20 cellular contexts compared by ENCODE assay signal in the genomic region with DNA sequence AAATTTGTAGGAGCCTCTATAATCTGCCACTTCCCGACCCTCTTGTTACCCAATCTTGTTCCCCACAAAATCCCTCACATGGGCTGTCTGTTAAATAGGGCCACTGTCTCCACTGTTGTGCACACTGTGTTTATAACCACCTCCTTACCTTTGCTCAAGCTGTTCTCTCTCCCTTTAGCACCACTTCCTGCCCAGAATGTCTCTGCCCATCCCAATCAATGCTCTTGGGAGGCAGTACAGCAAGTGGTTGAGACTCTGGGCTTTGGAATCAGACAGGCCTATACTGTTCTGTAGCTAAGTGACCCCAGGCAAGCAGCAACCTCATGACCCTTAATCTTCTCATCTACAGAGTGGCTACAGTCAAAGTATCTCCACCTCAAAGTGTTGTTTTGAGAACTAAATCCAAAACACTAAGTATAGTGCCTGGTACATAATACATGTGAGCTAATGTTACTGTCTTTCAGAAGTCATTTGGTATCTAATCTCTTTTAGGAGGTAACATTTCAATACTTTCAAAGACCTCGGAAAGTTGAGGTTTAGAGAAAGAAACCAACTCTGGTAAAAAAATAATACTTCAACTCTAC. TPM values are rescaled to one million over a fixed set of nuclear protein-coding genes. Genes with fewer than 3 reads are reported as not detected.
DNase-seq lines count a peak whose midpoint lies in the region; ATAC-seq, FAIRE-seq and TF ChIP-seq lines count a peak whose summit lies in the region.
"Had no signal": no experiment of that assay in that cellular context is flagged by ENCODE, and none has a peak within 500 bp of the region (broad histone marks: within the 10 kb centered on the region; RNA-seq: fewer than 3 reads in every experiment).

No MANE protein-coding gene starts in this region.

- TF ChIP-seq RAD21 in K562 (CRISPR knock-in tag; conservative IDR thresholded peaks at IDR 0.05 in 1 of 2, IDR thresholded peaks at IDR 0.05 in 1 of 2) (no peak), HepG2 (CRISPR knock-in tag; IDR thresholded peaks at IDR 0.05) (no peak)

- no peak overlapping the region for H3K4me3 ChIP-seq in K562
- no peak overlapping the region for H3K4me3 ChIP-seq in HepG2 (replicated peaks in 1 of 3; ENCODE audit: insufficient read depth in 1 of 3, low read depth in 2 of 3, low read length in 3 of 3)
- H3K4me3 ChIP-seq: GM23248, left ventricle myocardium inferior, tibial nerve had no signal

- H3K4me2 ChIP-seq in K562 (ENCODE audit: insufficient read depth, low read length): no peak overlapping the region
- H3K4me2 ChIP-seq in HepG2 (ENCODE audit: low read depth, low read length): no peak overlapping the region

- H3K4me1 ChIP-seq in K562 (replicated peaks in 1 of 2; ENCODE audit: control insufficient read depth in 2 of 2, insufficient read depth in 2 of 2, low read length in 2 of 2) (no peaks in the 10 kb centered on the region), HepG2 (ENCODE audit: insufficient read depth, low read length) (no peaks in the 10 kb centered on the region)

- H3K9me3 ChIP-seq in T-helper 17 cell (ENCODE audit: control insufficient read depth, low read length, poor library complexity, severe bottlenecking) (no peaks in the 10 kb centered on the region), K562 (replicated peaks; ENCODE audit: control insufficient read depth, insufficient read depth, low read depth, low read length) (no peaks in the 10 kb centered on the region), HepG2 (ENCODE audit: low read length) (no peaks in the 10 kb centered on the region)
- H3K9me3 ChIP-seq: left ventricle myocardium inferior, tibial nerve had no signal

- DNase-seq in activated T-cell treated with anti-CD3 and anti-CD28 coated beads, Interleukin-2, amount 50 U/mL, for 24 hours: no peak
- DNase-seq in activated T-cell treated with anti-CD3 and anti-CD28 coated beads for 4 hours (no peak), T-helper 17 cell (peak in 1 of 3 donors; percentile 8), K562 (ENCODE audit: extremely low read depth in 1 of 4, low spot score in 3 of 4) (no peak), HepG2 (ENCODE audit: low spot score) (no peak), iPS-NIHi7 (ENCODE audit: extremely low spot score) (no peak), COR-L47 (lab: John Stamatoyannopoulos, UW) (no peak)
- DNase-seq: amygdala, DMS79 treated with DMSO at 0.1 percent for 48 hours, GM23248, left ventricle myocardium inferior, MV-4-11, NCI-H2029, NCI-H446 treated with DMSO at 0.1 percent for 48 hours, nucleus accumbens had no signal

- POLR2A ChIA-PET in K562 (lab: Yijun Ruan, JAX): interaction anchor here (0.6 kb wide), 2 partner anchors 8 to 392 kb away, joined by 3 to 5 read pairs; no protein-coding TSS in a partner anchor
- POLR2A ChIA-PET in HepG2 (lab: Yijun Ruan, JAX): no interaction called here

- CTCF ChIA-PET in K562 (lab: Yijun Ruan, JAX; ENCODE audit: low intra/inter-chr PET ratio) (no interaction called here), HepG2 (lab: Yijun Ruan, JAX; ENCODE audit: low intra/inter-chr PET ratio, low total read pairs) (no interaction called here)

- WGBS in K562 (ENCODE audit: insufficient coverage, low coverage, missing lambda C conversion rate): 73% methylated on average over 2 of the region's 2 CpGs
- WGBS in HepG2 (ENCODE audit: low lambda C conversion rate): 38% methylated on average over 2 of the region's 2 CpGs

- H3K36me3 Mint-ChIP-seq in activated T-cell treated with anti-CD3 and anti-CD28 coated beads, Interleukin-2, amount 50 U/mL, for 24 hours (ENCODE audit: low read depth): peaks cover 7% of the 10 kb centered on the region
- H3K36me3 Mint-ChIP-seq in T-helper 17 cell (ENCODE audit: low read depth): no peaks in the 10 kb centered on the region
- H3K36me3 Mint-ChIP-seq in stimulated activated naive CD8-positive, alpha-beta T cell treated with anti-CD3 and anti-CD28 coated beads, Interleukin-15, Interleukin-2, amounts not matched to agents 100 ng/mL and 50 ng/mL, for 24 hours (ENCODE audit: low read depth): peaks cover 3% of the 10 kb centered on the region

- in situ Hi-C loops in K562 (cut with MboI): no loop called here
- in situ Hi-C loops in HepG2 (cut with HindIII; ENCODE audit: extremely low pct_ligation_motif_present, low pct_unique_long_range_greater_than_20kb): loop anchor here (10.0 kb wide), 1 partner anchor 407 kb away; no protein-coding TSS in a partner anchor

- H3K79me2 ChIP-seq in K562 (ENCODE audit: control insufficient read depth, insufficient read depth, low read length) (no peaks in the 10 kb centered on the region), HepG2 (ENCODE audit: insufficient read depth, low read length) (no peaks in the 10 kb centered on the region)

- no peak for TF ChIP-seq POLR2A in K562 (conservative IDR thresholded peaks at IDR 0.05)
- TF ChIP-seq POLR2A in HepG2 (IDR thresholded peaks at IDR 0.05; ENCODE audit: insufficient read depth in 1 of 2, low read depth in 2 of 2, low read length in 2 of 2): no peak

- H3K27me3 Mint-ChIP-seq in activated T-cell treated with anti-CD3 and anti-CD28 coated beads, Interleukin-2, amount 50 U/mL, for 24 hours: no peaks in the 10 kb centered on the region
- no peaks in the 10 kb centered on the region for H3K27me3 Mint-ChIP-seq in T-helper 17 cell
- no peaks in the 10 kb centered on the region for H3K27me3 Mint-ChIP-seq in stimulated activated naive CD8-positive, alpha-beta T cell treated with anti-CD3 and anti-CD28 coated beads, Interleukin-15, Interleukin-2, amounts not matched to agents 100 ng/mL and 50 ng/mL, for 24 hours

- H2AFZ ChIP-seq in K562 (ENCODE audit: low read depth, low read length) (no peak overlapping the region), HepG2 (ENCODE audit: low read length) (no peak overlapping the region)
- H2AFZ ChIP-seq: GM23248 had no signal

- H3K36me3 ChIP-seq in K562 (ENCODE audit: control insufficient read depth, insufficient read depth, low read length) (peaks cover 53% of the 10 kb centered on the region), HepG2 (replicated peaks in 1 of 2; ENCODE audit: control insufficient read depth in 1 of 2, insufficient read depth in 2 of 2, low read length in 2 of 2) (no peaks in the 10 kb centered on the region)

- H3K4me3 Mint-ChIP-seq in activated T-cell treated with anti-CD3 and anti-CD28 coated beads, Interleukin-2, amount 50 U/mL, for 24 hours: peak overlapping the region; percentile 49
- peak overlapping the region; percentile 47 for H3K4me3 Mint-ChIP-seq in T-helper 17 cell
- H3K4me3 Mint-ChIP-seq in stimulated activated naive CD8-positive, alpha-beta T cell treated with anti-CD3 and anti-CD28 coated beads, Interleukin-15, Interleukin-2, amounts not matched to agents 100 ng/mL and 50 ng/mL, for 24 hours: peak overlapping the region; percentile 30
- H3K4me3 Mint-ChIP-seq: CD14-positive monocyte had no signal

- ATAC-seq in T-helper 17 cell (peak; percentile 27), K562 (no peak), HepG2 (no peak)
- ATAC-seq: esophagus mucosa had no signal

- peak overlapping the region; percentile 93 for H3K27ac Mint-ChIP-seq in activated T-cell treated with anti-CD3 and anti-CD28 coated beads, Interleukin-2, amount 50 U/mL, for 24 hours
- no peak overlapping the region for H3K27ac Mint-ChIP-seq in T-helper 17 cell
- peak overlapping the region; percentile 78 for H3K27ac Mint-ChIP-seq in stimulated activated naive CD8-positive, alpha-beta T cell treated with anti-CD3 and anti-CD28 coated beads, Interleukin-15, Interleukin-2, amounts not matched to agents 100 ng/mL and 50 ng/mL, for 24 hours

- FAIRE-seq in K562 (lab: Jason Lieb, UNC): no peak
- FAIRE-seq in HepG2 (lab: Jason Lieb, UNC): no peak
- FAIRE-seq: GM18507 had no signal

- H3K9ac ChIP-seq in K562 (ENCODE audit: insufficient read depth in 1 of 2, low read depth in 2 of 2, low read length in 2 of 2): no peak overlapping the region
- H3K9ac ChIP-seq in HepG2 (ENCODE audit: insufficient read depth, low read depth, low read length): no peak overlapping the region
- H3K9ac ChIP-seq: GM23248 had no signal

- no peaks in the 10 kb centered on the region for H3K9me1 ChIP-seq in K562 (ENCODE audit: control insufficient read depth, insufficient read depth, low read length)

- H3K4me1 Mint-ChIP-seq in activated T-cell treated with anti-CD3 and anti-CD28 coated beads, Interleukin-2, amount 50 U/mL, for 24 hours (ENCODE audit: low read depth): peaks cover 79% of the 10 kb centered on the region
- peaks cover 60% of the 10 kb centered on the region for H3K4me1 Mint-ChIP-seq in T-helper 17 cell
- peaks cover 82% of the 10 kb centered on the region for H3K4me1 Mint-ChIP-seq in stimulated activated naive CD8-positive, alpha-beta T cell treated with anti-CD3 and anti-CD28 coated beads, Interleukin-15, Interleukin-2, amounts not matched to agents 100 ng/mL and 50 ng/mL, for 24 hours (ENCODE audit: low read depth)

- H3K27me3 ChIP-seq in K562 (ENCODE audit: control insufficient read depth in 2 of 2, insufficient read depth in 2 of 2, low read length in 2 of 2) (no peaks in the 10 kb centered on the region), HepG2 (ENCODE audit: control insufficient read depth in 1 of 2, insufficient read depth in 2 of 2, low read length in 2 of 2) (no peaks in the 10 kb centered on the region)
- H3K27me3 ChIP-seq: tibial nerve had no signal

- BruUV-seq in K562 (replicated peaks; lab: Mats Ljungman, UMichigan) (TSS peak; percentile 22), HepG2 (replicated peaks; lab: Mats Ljungman, UMichigan) (no TSS peak)

- no peaks in the 10 kb centered on the region for H4K20me1 ChIP-seq in K562 (replicated peaks; ENCODE audit: control insufficient read depth, insufficient read depth, low read length)
- no peaks in the 10 kb centered on the region for H4K20me1 ChIP-seq in HepG2 (ENCODE audit: insufficient read depth, low read length)

- H3K27ac ChIP-seq in K562 (ENCODE audit: extremely low read depth, low read depth, low read length) (no peak overlapping the region), HepG2 (ENCODE audit: extremely low read length, insufficient read depth, low read length) (no peak overlapping the region)
- H3K27ac ChIP-seq: GM23248, left ventricle myocardium inferior had no signal

- TF ChIP-seq EP300 in K562 (IDR thresholded peaks at IDR 0.05; ENCODE audit: low read length): no peak
- no peak for TF ChIP-seq EP300 in HepG2 (IDR thresholded peaks at IDR 0.05; ENCODE audit: low read depth in 2 of 2, low read length in 2 of 2)
- no peak for TF ChIP-seq EP300 in HepG2 (CRISPR knock-in tag; IDR thresholded peaks at IDR 0.05; ENCODE audit: borderline replicate concordance)

- TF ChIP-seq CTCF in K562 (IDR thresholded peaks at IDR 0.05 in 2 of 3, conservative IDR thresholded peaks at IDR 0.05 in 1 of 3; ENCODE audit: insufficient read depth in 2 of 3, low read depth in 1 of 3, low read length in 3 of 3): no peak
- TF ChIP-seq CTCF in HepG2 (CRISPR knock-in tag; IDR thresholded peaks at IDR 0.05): no peak

- intact Hi-C loops in K562 (cut with micrococcal nuclease) (no loop called here), HepG2 (cut with micrococcal nuclease; ENCODE audit: unreplicated experiment) (no loop called here)

- H3K9me3 Mint-ChIP-seq in activated T-cell treated with anti-CD3 and anti-CD28 coated beads, Interleukin-2, amount 50 U/mL, for 24 hours: no peaks in the 10 kb centered on the region
- no peaks in the 10 kb centered on the region for H3K9me3 Mint-ChIP-seq in stimulated activated naive CD8-positive, alpha-beta T cell treated with anti-CD3 and anti-CD28 coated beads, Interleukin-15, Interleukin-2, amounts not matched to agents 100 ng/mL and 50 ng/mL, for 24 hours
- H3K9me3 Mint-ChIP-seq: CD14-positive monocyte had no signal

RNA-seq across cellular contexts. Expression of a gene that starts 3.8 kb away (rescaled TPM):
- total RNA-seq in T-helper 17 cell (10 to 100 TPM; 52.4 to 53.2 TPM), K562 (2014; rRNA removed) (0.61 TPM in 1 of 2 replicates, not detected in the other), K562 (2014; rRNA removed; fragmentation: Illumina TruSeq; extraction: Trizol) (0.36 and 0.64 TPM in 2 replicates), K562 (2015; rRNA removed; fragmentation: Illumina TruSeq; extraction: Trizol) (1.1 TPM in 2 replicates), K562 (2021) (0.40 and 0.67 TPM in 2 replicates), HepG2 (2016; rRNA removed; fragmentation: Illumina TruSeq; extraction: Trizol) (not detected in 2 replicates)
- total RNA-seq in K562 (2011; cell fraction: chromatin; rRNA removed; ENCODE audit: low replicate concordance): 1.1 TPM in 2 replicates
- total RNA-seq in K562 (2011; cell fraction: nucleolus; rRNA removed): 0.17 TPM in 1 of 2 replicates, not detected in the other
- total RNA-seq in K562 (2011; cell fraction: nucleoplasm; rRNA removed): 0.95 and 1.5 TPM in 2 replicates
- polyA plus RNA-seq in K562 (2011; rRNA removed) (0.25 and 0.60 TPM in 2 replicates), K562 (2014; fragmentation: Illumina TruSeq; extraction: Trizol) (0.66 and 0.91 TPM in 2 replicates), K562 (2014; fragmentation: Nextera tagmentation; extraction: Ambion mirVana) (under 1 TPM; 0.24 to 0.51 TPM), K562 (2014; rRNA removed) (0.16 and 0.77 TPM in 2 replicates), HepG2 (2011; rRNA removed) (not detected in 2 replicates)
- 0.04 and 0.31 TPM in 2 replicates for polyA plus RNA-seq in K562 (2011; cell fraction: cytosol; rRNA removed)
- 0.90 and 2.1 TPM in 2 replicates for polyA plus RNA-seq in K562 (2011; cell fraction: nucleus; rRNA removed)
- polyA plus RNA-seq in K562 (2012): 0.51 and 1.6 TPM in 2 replicates
- polyA minus RNA-seq in K562 (2011; rRNA and poly(A)+ RNA removed): 0.28 and 1.1 TPM in 2 replicates
- polyA minus RNA-seq in K562 (2011; cell fraction: cytosol; rRNA and poly(A)+ RNA removed): 1.7 TPM in 1 of 2 replicates, not detected in the other
- 0.27 and 1.2 TPM in 2 replicates for polyA minus RNA-seq in K562 (2011; cell fraction: nucleus; rRNA and poly(A)+ RNA removed)
- total RNA-seq in HepG2 (2016; cell fraction: cytosol; rRNA removed; fragmentation: Illumina TruSeq; extraction: Trizol; ENCODE audit: low read depth): not detected in 2 replicates
- total RNA-seq in HepG2 (2016; cell fraction: insoluble cytoplasmic fraction; rRNA removed; fragmentation: Illumina TruSeq; extraction: Trizol): not detected in 2 replicates
- total RNA-seq in HepG2 (2016; cell fraction: membrane; rRNA removed; fragmentation: Illumina TruSeq; extraction: Trizol): not detected in 2 replicates
- not detected in 2 replicates for total RNA-seq in HepG2 (2016; cell fraction: nucleus; rRNA removed; fragmentation: Illumina TruSeq; extraction: Trizol)
- not detected in 2 replicates for polyA plus RNA-seq in HepG2 (2011; cell fraction: cytosol; rRNA removed)
- polyA plus RNA-seq in HepG2 (2011; cell fraction: nucleus; rRNA removed): not detected in 2 replicates
- polyA plus RNA-seq in HepG2 (2012): not detected in 2 replicates
- not detected in 2 replicates for polyA plus RNA-seq in HepG2 (2016; cell fraction: cytosol; fragmentation: Illumina TruSeq; extraction: Trizol; ENCODE audit: low read depth)
- not detected in 2 replicates for polyA plus RNA-seq in HepG2 (2016; cell fraction: insoluble cytoplasmic fraction; fragmentation: Illumina TruSeq; extraction: Trizol; ENCODE audit: low read depth)
- polyA plus RNA-seq in HepG2 (2016; cell fraction: membrane; fragmentation: Illumina TruSeq; extraction: Trizol; ENCODE audit: low read depth): not detected in 2 replicates
- polyA plus RNA-seq in HepG2 (2016; cell fraction: nucleus; fragmentation: Illumina TruSeq; extraction: Trizol; ENCODE audit: insufficient read depth, low read depth): not detected in 2 replicates
- not detected in 2 replicates for polyA minus RNA-seq in HepG2 (2011; rRNA and poly(A)+ RNA removed; ENCODE audit: low replicate concordance)
- not detected in 2 replicates for polyA minus RNA-seq in HepG2 (2011; cell fraction: cytosol; rRNA and poly(A)+ RNA removed)
- not detected in 2 replicates for polyA minus RNA-seq in HepG2 (2011; cell fraction: nucleus; rRNA and poly(A)+ RNA removed)
- total RNA-seq: GM23248 had no signal
- polyA plus RNA-seq: GM23248 had no signal

Comparison
In these comparisons a context has a peak if more than half of its experiments do, and no peak if none do; other contexts are left out.
1. RNA of a gene that starts 3.8 kb away (total RNA-seq): 52.4 to 53.2 TPM in T-helper 17 cell; 0.17 to 1.5 TPM in K562 and not detected in HepG2; every median in the first group is over 10 times any median in the second.
2. Peak in every context shown above with its lines, with median percentiles within 50 percentile points of each other: H3K4me3 Mint-ChIP-seq.